ENCODE assay signal across 8 cellular contexts in the genomic region with DNA sequence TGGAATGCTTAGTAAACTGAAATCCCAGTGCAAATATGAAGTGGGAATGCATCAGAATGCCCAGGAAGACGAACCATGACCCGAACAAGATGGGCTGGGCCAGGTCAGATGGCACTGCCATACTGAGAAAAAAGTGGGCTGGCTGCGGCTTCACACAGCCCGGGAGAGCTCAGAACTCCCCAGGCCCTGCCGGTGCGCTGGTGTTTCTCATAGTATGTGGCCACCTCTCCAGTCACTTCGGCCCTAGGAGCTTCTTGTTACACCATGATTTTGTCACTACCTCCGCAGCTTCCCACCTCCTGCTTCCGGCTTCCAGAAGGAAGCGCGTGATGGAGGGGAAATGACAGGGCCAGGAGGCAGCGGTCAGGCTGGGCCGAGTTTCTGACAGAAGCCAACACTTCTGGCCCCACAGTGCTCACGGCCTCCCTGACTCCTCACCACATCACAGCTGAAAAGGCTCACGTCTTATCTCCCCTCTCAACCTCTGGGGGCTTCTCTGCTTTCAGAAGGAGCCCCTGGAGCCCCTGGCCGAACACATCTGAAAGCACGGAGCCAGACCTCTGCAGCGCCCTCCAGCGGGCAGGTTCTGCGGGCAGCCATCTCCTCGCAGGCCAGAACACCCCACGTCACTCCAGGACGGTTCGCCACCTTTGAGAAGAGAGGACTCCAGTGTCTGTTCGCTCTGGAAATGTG. TPM values are rescaled to one million over a fixed set of nuclear protein-coding genes. Genes with fewer than 3 reads are reported as not detected.
DNase-seq lines count a peak whose midpoint lies in the region; ATAC-seq and TF ChIP-seq lines count a peak whose summit lies in the region.

No MANE protein-coding gene starts in this region.

- intact Hi-C loops in spleen (cut with DNase I; ENCODE audit: low total_unique reads), result loop anchor here (10.0 kb wide), 1 partner anchor 174 kb away; no protein-coding TSS in a partner anchor
- intact Hi-C loops in tibial artery (cut with DNase I; ENCODE audit: low total_unique reads), result loop anchor here (5.0 to 10.0 kb wide), 2 partner anchors 94 to 296 kb away; no protein-coding TSS in a partner anchor

- H3K79me2 ChIP-seq in GM23338 (replicated peaks; ENCODE audit: insufficient read depth), result no peaks in the 10 kb centered on the region

- ATAC-seq in GM23338, result peak; percentile 46

- 62 to 75% (median 68%) methylated on average over 25 of the region's 25 CpGs for WGBS in spleen, 5 donors

- no peaks in the 10 kb centered on the region for H3K36me3 ChIP-seq in GM23338 (ENCODE audit: insufficient read depth)
- peaks cover 0 to 2% (median 0%) of the 10 kb centered on the region in 6 donors for H3K36me3 ChIP-seq in spleen
- no peaks in the 10 kb centered on the region for H3K36me3 ChIP-seq in tibial artery

- H3K27me3 Mint-ChIP-seq in GM23338 (ENCODE audit: insufficient read depth, low read depth, poor library complexity), result peaks cover 10% of the 10 kb centered on the region

- H3K27me3 ChIP-seq in GM23338 (ENCODE audit: insufficient read depth) (no peaks in the 10 kb centered on the region), spleen (replicated peaks in 1 of 7) (no peaks in the 10 kb centered on the region), tibial artery (no peaks in the 10 kb centered on the region)

- H4K20me1 ChIP-seq in GM23338 (replicated peaks; ENCODE audit: insufficient read depth), result no peaks in the 10 kb centered on the region

- DNase-seq in GM23338 (ENCODE audit: low spot score) (peak; percentile 79), epithelial cell of proximal tubule (ENCODE audit: low read depth) (no peak), spleen (peak; percentile 86), DMS79 (lab: John Stamatoyannopoulos, UW) (no peak), NCI-H82 (lab: John Stamatoyannopoulos, UW) (no peak), tibial artery (no peak), NCI-H1694 (lab: John Stamatoyannopoulos, UW) (no peak)
- peak; percentile 68 for DNase-seq in activated CD4-positive, alpha-beta T cell treated with anti-CD3 and anti-CD28 coated beads, Interleukin-2, amount 50 U/mL, for 1 hour

- peaks cover 29% of the 10 kb centered on the region for H3K4me1 Mint-ChIP-seq in GM23338

- H3K27ac Mint-ChIP-seq in GM23338, result peak overlapping the region; percentile 76; the same call in 1 of the 2 replicates

- peaks cover 26% of the 10 kb centered on the region for H3K4me1 ChIP-seq in GM23338 (ENCODE audit: insufficient read depth)
- peaks cover 37 to 100% (median 95%) of the 10 kb centered on the region in 6 donors for H3K4me1 ChIP-seq in spleen
- peaks cover 0 to 28% (median 14%) of the 10 kb centered on the region in 4 donors for H3K4me1 ChIP-seq in tibial artery

- H3K4me3 Mint-ChIP-seq in GM23338, result no peak overlapping the region; the same call in 2 of the 3 replicates

- H3K4me2 ChIP-seq in GM23338, result 0 out of 2 replicates have a peak overlapping the region, but pooled peaks have one; percentile 84

- peaks cover 12% of the 10 kb centered on the region; the same call in 1 of the 2 replicates for H3F3A ChIP-seq in GM23338 (replicated peaks; ENCODE audit: low read depth)

- no peaks in the 10 kb centered on the region for H3K9me2 ChIP-seq in GM23338 (ENCODE audit: insufficient read depth)

- H3K27ac ChIP-seq in GM23338 (ENCODE audit: low read depth) (0 out of 2 replicates have a peak overlapping the region, but pooled peaks have one; percentile 4), spleen (peak overlapping the region; percentile 76 to 96 (median 90)), tibial artery (peak overlapping the region in 1 of 2 donors; percentile 2)

- peak overlapping the region; percentile 66 for H2AFZ ChIP-seq in GM23338

- TF ChIP-seq POLR2A in spleen (IDR thresholded peaks at IDR 0.05), result no peak

- peaks cover 2% of the 10 kb centered on the region; the same call in 2 of the 3 replicates for H3K36me3 Mint-ChIP-seq in GM23338 (ENCODE audit: low read depth)

- TF ChIP-seq CTCF in GM23338 (conservative IDR thresholded peaks at IDR 0.05; ENCODE audit: low read depth in 2 of 2) (peak; percentile 76 to 79), epithelial cell of proximal tubule (conservative IDR thresholded peaks at IDR 0.05; ENCODE audit: low read depth, low read length) (peak; percentile 37), spleen (IDR thresholded peaks at IDR 0.05 in 8 of 11, conservative IDR thresholded peaks at IDR 0.05 in 3 of 11) (peak in 7 of 11 experiments; percentile 20 to 45 (median 30)), tibial artery (IDR thresholded peaks at IDR 0.05) (no peak)

- H3K4me3 ChIP-seq in GM23338 (no peak overlapping the region), epithelial cell of proximal tubule (ENCODE audit: low read depth, low read length) (no peak overlapping the region), spleen (peak overlapping the region in 1 of 8 donors; percentile 10), tibial artery (no peak overlapping the region)

- H3K9me3 ChIP-seq in spleen, result no peaks in the 10 kb centered on the region
- H3K9me3 ChIP-seq in tibial artery, result no peaks in the 10 kb centered on the region

- peaks cover 3% of the 10 kb centered on the region; the same call in 1 of the 3 replicates for H3K9me3 Mint-ChIP-seq in GM23338

TF ChIP-seq in GM23338, 12 proteins besides CTCF, POLR2A, EP300 and RAD21 (continues in another document):
- TF ChIP-seq JUNB (IDR thresholded peaks at IDR 0.05; ENCODE audit: unreplicated experiment) (no peak), CREB1 (CRISPR knock-in tag; IDR thresholded peaks at IDR 0.05; ENCODE audit: low read depth) (no peak), ETS1 (IDR thresholded peaks at IDR 0.05) (no peak), EZH2 (IDR thresholded peaks at IDR 0.05; ENCODE audit: low read depth, unreplicated experiment) (no peak)

RNA-seq across cellular contexts. Expression of gene DAD1, which starts 30.7 kb away (rescaled TPM):
- total RNA-seq in GM23338 (2014; rRNA removed; shearing (Covaris generic)), result 180 and 213 TPM in 2 replicates
- polyA plus RNA-seq in GM23338 (2016; fragmentation: Nextera tagmentation; extraction: Ambion mirVana) (236 and 252 TPM in 2 replicates), spleen (100 to 1,000 TPM; 102 to 165 (median 147) TPM)
- total RNA-seq in epithelial cell of proximal tubule (330 and 389 TPM in 2 replicates), spleen (100 to 1,000 TPM; 107 to 176 (median 123) TPM)

RNA-seq across cellular contexts. Expression of gene ABHD4, which starts 39.7 kb away (rescaled TPM):
- 38.8 and 40.0 TPM in 2 replicates for total RNA-seq in GM23338 (2014; rRNA removed; shearing (Covaris generic))
- polyA plus RNA-seq in GM23338 (2016; fragmentation: Nextera tagmentation; extraction: Ambion mirVana), result 39.1 and 40.6 TPM in 2 replicates
- 10.3 and 10.7 TPM in 2 replicates for total RNA-seq in epithelial cell of proximal tubule
- 10 to 100 TPM; 12.0 to 32.8 (median 24.9) TPM for total RNA-seq in spleen
- 1 to 10 TPM; 7.2 to 8.6 (median 7.9) TPM for polyA plus RNA-seq in spleen

Comparison
In these comparisons a context has a peak if more than half of its experiments do, and no peak if none do; other contexts are left out.
1. DNase-seq: peak in GM23338 (single experiment), activated CD4-positive, alpha-beta T cell treated with anti-CD3 and anti-CD28 coated beads, Interleukin-2, amount 50 U/mL, for 1 hour (single experiment) and spleen (single experiment); none in epithelial cell of proximal tubule (single experiment), DMS79 (single experiment), NCI-H82 (single experiment), tibial artery (0 of 2) and NCI-H1694 (single experiment).
2. CTCF ChIP-seq: peak in GM23338 (2 of 2), epithelial cell of proximal tubule (single experiment) and spleen (7 of 11); none in tibial artery (0 of 2).